ENCODE assay signal across 9 cellular contexts in genomic region chr20:16518068-16518783, GRCh38.
DNase-seq lines count a peak whose midpoint lies in the region; ATAC-seq and TF ChIP-seq lines count a peak whose summit lies in the region.
"Had no signal": no experiment of that assay in that cellular context is flagged by ENCODE, and none has a peak within 500 bp of the region (broad histone marks: within the 10 kb centered on the region; RNA-seq: fewer than 3 reads in every experiment).

No MANE protein-coding gene starts in this region.

- no peaks in the 10 kb centered on the region for H3K9me3 Mint-ChIP-seq in activated naive CD8-positive, alpha-beta T cell treated with anti-CD3 and anti-CD28 coated beads, Interleukin-2, amount 50 U/mL, for 24 hours
- H3K9me3 Mint-ChIP-seq: T-helper 1 cell treated with Interleukin-12 subunit alpha and Interleukin-12 subunit beta and Interleukin-4 antibody, amounts not matched to agents 30 μg/mL and 1 μg/mL, for 36 hours had no signal

- no peaks in the 10 kb centered on the region for H3K27me3 Mint-ChIP-seq in activated naive CD8-positive, alpha-beta T cell treated with anti-CD3 and anti-CD28 coated beads, Interleukin-2, amount 50 U/mL, for 24 hours

- no peak for TF ChIP-seq CTCF in GM20000 (IDR thresholded peaks at IDR 0.05; ENCODE audit: extremely low read depth, missing control alignments)

- DNase-seq in COLO829 (ENCODE audit: low spot score) (peak; percentile 83), GM20000 (ENCODE audit: low spot score) (peak; percentile 50), NCI-H2171 treated with DMSO at 0.1 percent for 48 hours (lab: John Stamatoyannopoulos, UW) (peak; percentile 84), hippocampal formation (lab: John Stamatoyannopoulos, UW) (peak; percentile 13 to 19), stromal cell of bone marrow (ENCODE audit: low read depth) (peak; percentile 43)
- DNase-seq in activated naive CD8-positive, alpha-beta T cell treated with anti-CD3 and anti-CD28 coated beads, Interleukin-2, amount 50 U/mL, for 24 hours = peak; percentile 6
- no peak for DNase-seq in NK-92 treated with Interleukin-12 subunit alpha and Interleukin-12 subunit beta, amount 100 ng/mL, for 24 hours (lab: John Stamatoyannopoulos, UW)
- no peak for DNase-seq in effector CD8-positive, alpha-beta T cell (lab: John Stamatoyannopoulos, UW)

- no peak for ATAC-seq in activated naive CD8-positive, alpha-beta T cell treated with anti-CD3 and anti-CD28 coated beads, Interleukin-2, amount 50 U/mL, for 24 hours

- H3K27ac Mint-ChIP-seq in activated naive CD8-positive, alpha-beta T cell treated with anti-CD3 and anti-CD28 coated beads, Interleukin-2, amount 50 U/mL, for 24 hours = no peak overlapping the region
- H3K27ac Mint-ChIP-seq: T-helper 1 cell treated with Interleukin-12 subunit alpha and Interleukin-12 subunit beta and Interleukin-4 antibody, amounts not matched to agents 30 μg/mL and 1 μg/mL, for 36 hours had no signal

- no peaks in the 10 kb centered on the region for H3K4me1 Mint-ChIP-seq in activated naive CD8-positive, alpha-beta T cell treated with anti-CD3 and anti-CD28 coated beads, Interleukin-2, amount 50 U/mL, for 24 hours

- H3K4me3 Mint-ChIP-seq in activated naive CD8-positive, alpha-beta T cell treated with anti-CD3 and anti-CD28 coated beads, Interleukin-2, amount 50 U/mL, for 24 hours = no peak overlapping the region
- H3K4me3 Mint-ChIP-seq: T-helper 1 cell treated with Interleukin-12 subunit alpha and Interleukin-12 subunit beta and Interleukin-4 antibody, amounts not matched to agents 30 μg/mL and 1 μg/mL, for 36 hours had no signal

- peaks cover 7% of the 10 kb centered on the region for H3K36me3 Mint-ChIP-seq in activated naive CD8-positive, alpha-beta T cell treated with anti-CD3 and anti-CD28 coated beads, Interleukin-2, amount 50 U/mL, for 24 hours (ENCODE audit: low read depth)

Comparison
In these comparisons a context has a peak if more than half of its experiments do, and no peak if none do; other contexts are left out.
1. DNase-seq: peak in COLO829 (single experiment), GM20000 (single experiment), NCI-H2171 treated with DMSO at 0.1 percent for 48 hours (single experiment), activated naive CD8-positive, alpha-beta T cell treated with anti-CD3 and anti-CD28 coated beads, Interleukin-2, amount 50 U/mL, for 24 hours (single experiment), hippocampal formation (2 of 2) and stromal cell of bone marrow (single experiment); none in NK-92 treated with Interleukin-12 subunit alpha and Interleukin-12 subunit beta, amount 100 ng/mL, for 24 hours (single experiment) and effector CD8-positive, alpha-beta T cell (single experiment).